Comparison of ENCODE assay signal across 14 cellular contexts in the genomic region with DNA sequence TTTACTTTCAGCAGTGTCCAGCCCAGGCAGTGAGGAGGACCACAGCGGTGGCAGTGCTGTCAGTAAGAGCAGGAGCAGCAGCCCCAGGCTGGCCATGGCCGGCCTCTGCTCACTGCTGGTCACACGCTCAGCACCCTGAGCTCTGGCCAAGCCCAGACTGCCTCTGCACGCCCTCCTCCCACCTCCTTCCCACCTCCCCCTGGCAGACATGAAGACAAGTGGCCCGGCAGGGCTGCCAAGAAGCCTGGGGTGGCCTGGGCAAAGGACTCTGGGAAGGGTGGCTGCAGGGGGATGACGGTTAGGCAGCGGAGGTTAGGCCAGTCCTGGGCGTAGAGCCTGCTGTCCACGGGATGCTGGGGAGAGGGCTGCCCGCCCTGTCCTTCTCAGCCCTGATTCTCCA. TPM values are rescaled to one million over a fixed set of nuclear protein-coding genes. Genes with fewer than 3 reads are reported as not detected.
DNase-seq lines count a peak whose midpoint lies in the region; ATAC-seq and TF ChIP-seq lines count a peak whose summit lies in the region.
"Had no signal": no experiment of that assay in that cellular context is flagged by ENCODE, and none has a peak within 500 bp of the region (broad histone marks: within the 10 kb centered on the region; RNA-seq: fewer than 3 reads in every experiment).

A gene with protein sequence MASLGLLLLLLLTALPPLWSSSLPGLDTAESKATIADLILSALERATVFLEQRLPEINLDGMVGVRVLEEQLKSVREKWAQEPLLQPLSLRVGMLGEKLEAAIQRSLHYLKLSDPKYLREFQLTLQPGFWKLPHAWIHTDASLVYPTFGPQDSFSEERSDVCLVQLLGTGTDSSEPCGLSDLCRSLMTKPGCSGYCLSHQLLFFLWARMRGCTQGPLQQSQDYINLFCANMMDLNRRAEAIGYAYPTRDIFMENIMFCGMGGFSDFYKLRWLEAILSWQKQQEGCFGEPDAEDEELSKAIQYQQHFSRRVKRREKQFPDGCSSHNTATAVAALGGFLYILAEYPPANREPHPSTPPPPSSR (minus strand): TSS at position 144 of the 400 bp plus-strand sequence. CDS start 48 bp downstream, at position 96.

- dilution Hi-C loops in mammary epithelial cell (cut with HindIII; ENCODE audit: low sequenced_read_pairs): no loop called here

- peak within 1 kb of the TSS in 1 of 3 experiments; percentile 17 for H3K4me3 Mint-ChIP-seq in nephron

- H3K36me3 ChIP-seq in breast epithelium (no peaks in the 10 kb centered on the region), mammary epithelial cell (ENCODE audit: insufficient read depth, low read length) (no peaks in the 10 kb centered on the region), adrenal gland (replicated peaks in 1 of 2) (no peaks in the 10 kb centered on the region), ovary (no peaks in the 10 kb centered on the region)
- H3K36me3 ChIP-seq: Peyer's patch had no signal

- BruUV-seq in mammary epithelial cell (replicated peaks; lab: Mats Ljungman, UMichigan): no TSS peak

- intact Hi-C loops in breast epithelium (cut with DNase I; ENCODE audit: low total_unique reads): no loop called here
- intact Hi-C loops in mammary epithelial cell (cut with micrococcal nuclease): no loop called here
- intact Hi-C loops in left ventricle myocardium superior (cut with micrococcal nuclease): no loop called here
- intact Hi-C loops in adrenal gland (cut with DNase I): no loop called here
- intact Hi-C loops in ovary (cut with DNase I): no loop called here

- WGBS in mammary epithelial cell (ENCODE audit: low coverage, missing lambda C conversion rate): 6% methylated on average over 6 of the region's 10 CpGs
- 43 to 67% (median 58%) methylated on average over 5 to 10 of the region's 10 CpGs for WGBS in adrenal gland, 4 donors
- 48 to 55% (median 50%) methylated on average over 10 of the region's 10 CpGs for WGBS in ovary, 3 donors

- H3K4me1 ChIP-seq in breast epithelium (peaks cover 0 to under 1% of the 10 kb centered on the region in 2 donors), mammary epithelial cell (ENCODE audit: insufficient read depth, low read length) (no peaks in the 10 kb centered on the region), adrenal gland (replicated peaks in 1 of 2) (no peaks in the 10 kb centered on the region), ovary (ENCODE audit: insufficient read depth) (no peaks in the 10 kb centered on the region)

- H3K27me3 Mint-ChIP-seq in nephron (ENCODE audit: low read depth): peaks cover 24% of the 10 kb centered on the region

- no peaks in the 10 kb centered on the region for H4K20me1 ChIP-seq in mammary epithelial cell (ENCODE audit: insufficient read depth, low read length)

- H3K4me3 ChIP-seq in breast epithelium (peak within 1 kb of the TSS in 2 of 3 donors; percentile 6 to 15), mammary epithelial cell (replicated peaks in 1 of 3; ENCODE audit: insufficient read depth in 1 of 3, low read depth in 2 of 3, low read length in 3 of 3) (no peak within 1 kb of the TSS), adrenal gland (no peak within 1 kb of the TSS), ovary (no peak within 1 kb of the TSS)

- no peak within 1 kb of the TSS for H2AFZ ChIP-seq in mammary epithelial cell (ENCODE audit: low read depth, low read length)

- no peaks in the 10 kb centered on the region for H3K27me3 ChIP-seq in breast epithelium
- no peaks in the 10 kb centered on the region for H3K27me3 ChIP-seq in mammary epithelial cell (ENCODE audit: insufficient read depth, low read length)
- H3K27me3 ChIP-seq in adrenal gland: no peaks in the 10 kb centered on the region
- no peaks in the 10 kb centered on the region for H3K27me3 ChIP-seq in ovary
- H3K27me3 ChIP-seq: Peyer's patch had no signal

- no peak for TF ChIP-seq CTCF in breast epithelium (IDR thresholded peaks at IDR 0.05)
- TF ChIP-seq CTCF in mammary epithelial cell (conservative IDR thresholded peaks at IDR 0.05 in 1 of 2, IDR thresholded peaks at IDR 0.05 in 1 of 2; ENCODE audit: extremely low read depth in 1 of 2, insufficient read depth in 1 of 2, low read depth in 1 of 2, low read length in 2 of 2): no peak
- no peak for TF ChIP-seq CTCF in nephron (IDR thresholded peaks at IDR 0.05; ENCODE audit: unreplicated experiment in 3 of 3)
- no peak for TF ChIP-seq CTCF in adrenal gland (IDR thresholded peaks at IDR 0.05)
- TF ChIP-seq CTCF in ovary (IDR thresholded peaks at IDR 0.05): no peak

- H3K79me2 ChIP-seq in mammary epithelial cell (ENCODE audit: insufficient read depth, low read length): no peaks in the 10 kb centered on the region

- ATAC-seq in left ventricle myocardium superior: peak; percentile 51
- no peak for ATAC-seq in HG02642 (IDR thresholded peaks at IDR 0.05; ENCODE audit: poor library complexity, unreplicated experiment)

- H3K27ac Mint-ChIP-seq in nephron: peak within 1 kb of the TSS in 2 of 3 experiments; percentile 54 to 84

- no peak for DNase-seq in breast epithelium (ENCODE audit: low spot score in 2 of 2)
- no peak for DNase-seq in mammary epithelial cell
- DNase-seq in left ventricle myocardium superior: no peak
- DNase-seq in ureter (ENCODE audit: low spot score): peak; percentile 55
- no peak for DNase-seq in adrenal gland
- DNase-seq in ovary: no peak
- DNase-seq: activated CD4-positive, CD25-positive, alpha-beta regulatory T cell treated with anti-CD3 and anti-CD28 coated beads, Interleukin-2, amount 50 U/mL, for 72 hours; NCI-H510A; Peyer's patch; small intestine had no signal

- CTCF ChIA-PET in mammary epithelial cell (lab: Charles Lee; ENCODE audit: low non-redundant PET): no interaction called here

- TF ChIP-seq EP300 in ovary (IDR thresholded peaks at IDR 0.05): no peak

- no peaks in the 10 kb centered on the region for H3K36me3 Mint-ChIP-seq in nephron (ENCODE audit: low read depth)

- H3K9ac ChIP-seq in mammary epithelial cell (ENCODE audit: insufficient read depth, low read length): no peak within 1 kb of the TSS

- H3K9me3 ChIP-seq in breast epithelium: no peaks in the 10 kb centered on the region
- H3K9me3 ChIP-seq in mammary epithelial cell (replicated peaks; ENCODE audit: insufficient read depth, low read length): no peaks in the 10 kb centered on the region
- H3K9me3 ChIP-seq in adrenal gland (replicated peaks in 1 of 3): no peaks in the 10 kb centered on the region
- no peaks in the 10 kb centered on the region for H3K9me3 ChIP-seq in ovary
- H3K9me3 ChIP-seq: Peyer's patch had no signal

- in situ Hi-C loops in mammary epithelial cell (cut with MboI; ENCODE audit: low sequenced_read_pairs in 2 of 2): no loop called here

- peaks cover 6% of the 10 kb centered on the region for H3K4me1 Mint-ChIP-seq in nephron

- TF ChIP-seq POLR2A in breast epithelium (IDR thresholded peaks at IDR 0.05) (no peak), adrenal gland (IDR thresholded peaks at IDR 0.05) (no peak), ovary (IDR thresholded peaks at IDR 0.05) (no peak)

- H3K27ac ChIP-seq in breast epithelium: peak within 1 kb of the TSS in 1 of 2 donors; percentile 69
- H3K27ac ChIP-seq in mammary epithelial cell (ENCODE audit: insufficient read depth, low read depth, low read length): no peak within 1 kb of the TSS
- no peak within 1 kb of the TSS for H3K27ac ChIP-seq in adrenal gland
- no peak within 1 kb of the TSS for H3K27ac ChIP-seq in ovary

- no peak within 1 kb of the TSS for H3K4me2 ChIP-seq in mammary epithelial cell (ENCODE audit: insufficient read depth, low read depth, low read length)

- no peaks in the 10 kb centered on the region for H3K9me3 Mint-ChIP-seq in nephron

RNA-seq across cellular contexts. Expression of the gene that starts here (rescaled TPM):
- total RNA-seq in breast epithelium: 10 to 100 TPM in 1 of 3 donors, 1 to 10 TPM in 2; 5.1 to 10.2 (median 6.4) TPM
- not detected for total RNA-seq in mammary epithelial cell
- not detected for polyA plus RNA-seq in mammary epithelial cell
- not detected for polyA minus RNA-seq in mammary epithelial cell
- total RNA-seq in left ventricle myocardium superior: 2.9 TPM
- 10.0 TPM for total RNA-seq in ureter
- 10 to 100 TPM in 1 of 8 donors, 1 to 10 TPM in 7; 1.3 to 27.9 (median 4.6) TPM for total RNA-seq in adrenal gland
- 10 to 100 TPM in 1 of 3 donors, 1 to 10 TPM in 2; 2.1 to 14.1 (median 6.3) TPM for polyA plus RNA-seq in adrenal gland
- total RNA-seq in ovary: 1 to 10 TPM in 5 of 7 donors, under 1 TPM in 1, not detected in 1; 0.37 to 7.1 (median 3.2) TPM
- 10 to 100 TPM in 1 of 2 donors, under 1 TPM in 1; 0.57 to 17.5 TPM for polyA plus RNA-seq in ovary
- total RNA-seq: dermis microvascular lymphatic vessel endothelial cell; T-helper 1 cell treated with Interleukin-12 subunit alpha and Interleukin-12 subunit beta and Interleukin-4 antibody, amounts not matched to agents 30 ng/mL and 1 ng/mL, for 36 hours had no signal

Comparison
In these comparisons a context has a peak if more than half of its experiments do, and no peak if none do; other contexts are left out.
1. H3K4me3 ChIP-seq: peak in breast epithelium (2 of 3); none in mammary epithelial cell (0 of 3), adrenal gland (0 of 4) and ovary (single experiment).